In the genomic region with DNA sequence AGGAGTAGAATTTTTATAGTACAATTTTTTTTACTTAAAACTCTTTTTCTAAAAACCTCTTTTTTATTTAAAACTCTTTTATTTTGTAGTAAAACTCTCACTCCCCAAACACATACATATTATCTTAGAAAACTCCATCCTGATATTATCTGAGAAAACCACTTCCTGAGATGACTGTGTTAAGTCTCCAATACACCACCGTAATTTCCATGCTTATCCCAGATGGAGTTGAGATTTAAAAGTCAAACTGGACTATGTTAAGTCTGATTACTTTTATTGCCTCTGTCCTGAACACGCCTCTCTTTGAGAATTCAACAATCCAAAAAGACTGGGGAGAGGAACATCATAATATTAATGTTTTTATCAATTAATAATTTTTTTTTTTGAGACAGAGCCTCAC, we compare ENCODE assay signal across 28 cellular contexts. TPM values are rescaled to one million over a fixed set of nuclear protein-coding genes. Genes with fewer than 3 reads are reported as not detected.
"Had no signal": no experiment of that assay in that cellular context is flagged by ENCODE, and none has a peak within 500 bp of the region (broad histone marks: within the 10 kb centered on the region; RNA-seq: fewer than 3 reads in every experiment).

No MANE protein-coding gene starts in this region.

- H3K4me3 Mint-ChIP-seq: activated CD4-positive, alpha-beta memory T cell treated with anti-CD3 and anti-CD28 coated beads for 36 hours; activated CD4-positive, alpha-beta T cell treated with anti-CD3 and anti-CD28 coated beads, Interleukin-2, amount 10 ng/mL, durations not matched to agents 24 days and 14 days; activated T-cell treated with anti-CD3 and anti-CD28 coated beads, Interleukin-2, amount 50 U/mL, for 4 hours; activated T-helper 17 cell treated with anti-CD3 and anti-CD28 coated beads, Interleukin-2, amount 50 U/mL, for 72 hours; central memory CD8-positive, alpha-beta T cell; dendritic cell treated with granulocyte-macrophage colony-stimulating factor and Interleukin-4, amounts not matched to agents 40 ng/mL and 50 ng/mL, for 4 days; natural killer cell treated with Interleukin-12 subunit alpha and Interleukin-12 subunit beta and Interleukin-15 and Interleukin-18, amount 100 ng/mL, for 72 hours; stimulated activated naive B cell treated with anti-CD40 and anti-IgM and Interleukin-4, amounts not matched to agents 10 μg/mL and 1 μg/mL and 100 μg/mL, for 72 hours; T-helper 17 cell had no signal

- H3K27ac Mint-ChIP-seq: activated CD4-positive, alpha-beta memory T cell treated with anti-CD3 and anti-CD28 coated beads for 36 hours; activated CD4-positive, alpha-beta T cell treated with anti-CD3 and anti-CD28 coated beads, Interleukin-2, amount 10 ng/mL, durations not matched to agents 24 days and 14 days; activated T-helper 17 cell treated with anti-CD3 and anti-CD28 coated beads, Interleukin-2, amount 50 U/mL, for 72 hours; dendritic cell treated with granulocyte-macrophage colony-stimulating factor and Interleukin-4, amounts not matched to agents 40 ng/mL and 50 ng/mL, for 4 days; natural killer cell treated with Interleukin-12 subunit alpha and Interleukin-12 subunit beta and Interleukin-15 and Interleukin-18, amount 100 ng/mL, for 72 hours; stimulated activated naive B cell treated with anti-CD40 and anti-IgM and Interleukin-4, amounts not matched to agents 10 μg/mL and 1 μg/mL and 100 μg/mL, for 72 hours; T-helper 17 cell had no signal

- H3K4me1 Mint-ChIP-seq: activated CD4-positive, alpha-beta T cell treated with anti-CD3 and anti-CD28 coated beads, Interleukin-2, amount 10 ng/mL, durations not matched to agents 24 days and 14 days; activated T-helper 17 cell treated with anti-CD3 and anti-CD28 coated beads, Interleukin-2, amount 50 U/mL, for 72 hours; central memory CD8-positive, alpha-beta T cell; stimulated activated naive B cell treated with anti-CD40 and anti-IgM and Interleukin-4, amounts not matched to agents 10 μg/mL and 1 μg/mL and 100 μg/mL, for 72 hours; T-helper 17 cell had no signal

- FAIRE-seq: bronchial epithelial cell, islet of Langerhans had no signal

- H3K27me3 Mint-ChIP-seq: activated CD4-positive, alpha-beta memory T cell treated with anti-CD3 and anti-CD28 coated beads for 36 hours; activated CD4-positive, alpha-beta T cell treated with anti-CD3 and anti-CD28 coated beads, Interleukin-2, amount 10 ng/mL, durations not matched to agents 24 days and 14 days; central memory CD8-positive, alpha-beta T cell; dendritic cell treated with granulocyte-macrophage colony-stimulating factor and Interleukin-4, amounts not matched to agents 40 ng/mL and 50 ng/mL, for 4 days; natural killer cell treated with Interleukin-12 subunit alpha and Interleukin-12 subunit beta and Interleukin-15 and Interleukin-18, amount 100 ng/mL, for 72 hours; stimulated activated naive B cell treated with anti-CD40 and anti-IgM and Interleukin-4, amounts not matched to agents 10 μg/mL and 1 μg/mL and 100 μg/mL, for 72 hours; T-helper 17 cell had no signal

- DNase-seq: activated CD4-positive, alpha-beta memory T cell treated with anti-CD3 and anti-CD28 coated beads for 36 hours; activated CD4-positive, alpha-beta T cell treated with anti-CD3 and anti-CD28 coated beads, Interleukin-2, amount 10 ng/mL, durations not matched to agents 24 days and 14 days; activated CD4-positive, CD25-positive, alpha-beta regulatory T cell treated with anti-CD3 and anti-CD28 coated beads, Interleukin-2, amount 50 U/mL, for 72 hours; activated CD8-positive, alpha-beta memory T cell treated with anti-CD3 and anti-CD28 coated beads, Interleukin-2, amount 50 U/mL, for 48 hours; activated gamma-delta T cell treated with Interleukin-2 at 50 U/mL for 16 hours; activated naive CD4-positive, alpha-beta T cell treated with anti-CD3 and anti-CD28 coated beads, Interleukin-2, amount 50 U/mL, for 16 hours; activated T-cell treated with anti-CD3 and anti-CD28 coated beads, Interleukin-2, amount 50 U/mL, for 4 hours; amygdala; foreskin fibroblast; head of caudate nucleus; left lung; mesendoderm; stimulated activated CD4-positive, alpha-beta T cell treated with anti-CD3 and anti-CD28 coated beads, Interleukin-1b, Interleukin-23, amount 100 ng/mL, for 48 hours; stimulated activated CD4-positive, alpha-beta T cell treated with anti-CD3 and anti-CD28 coated beads, Interleukin-4, amount 100 ng/mL, for 4 hours; stimulated activated CD8-positive, alpha-beta memory T cell treated with anti-CD3 and anti-CD28 coated beads, Interleukin-4, amount 100 ng/mL, for 48 hours; stimulated activated naive B cell treated with anti-CD40 and anti-IgM and Interleukin-4, amounts not matched to agents 10 μg/mL and 1 μg/mL and 100 μg/mL, for 72 hours; stomach; T-helper 17 cell; thyroid gland; upper lobe of left lung had no signal

- ATAC-seq: activated T-cell treated with anti-CD3 and anti-CD28 coated beads, Interleukin-2, amount 50 U/mL, for 4 hours; activated T-helper 17 cell treated with anti-CD3 and anti-CD28 coated beads, Interleukin-2, amount 50 U/mL, for 72 hours; left lung; natural killer cell treated with Interleukin-12 subunit alpha and Interleukin-12 subunit beta and Interleukin-15 and Interleukin-18, amount 100 ng/mL, for 72 hours; stimulated activated naive B cell treated with anti-CD40 and anti-IgM and Interleukin-4, amounts not matched to agents 10 μg/mL and 1 μg/mL and 100 μg/mL, for 72 hours; T-helper 17 cell had no signal

- H3K36me3 Mint-ChIP-seq: activated CD4-positive, alpha-beta memory T cell treated with anti-CD3 and anti-CD28 coated beads for 36 hours; natural killer cell treated with Interleukin-12 subunit alpha and Interleukin-12 subunit beta and Interleukin-15 and Interleukin-18, amount 100 ng/mL, for 72 hours; stimulated activated naive B cell treated with anti-CD40 and anti-IgM and Interleukin-4, amounts not matched to agents 10 μg/mL and 1 μg/mL and 100 μg/mL, for 72 hours had no signal

- H3K9me3 Mint-ChIP-seq: activated CD4-positive, alpha-beta memory T cell treated with anti-CD3 and anti-CD28 coated beads for 36 hours; activated CD4-positive, alpha-beta T cell treated with anti-CD3 and anti-CD28 coated beads, Interleukin-2, amount 10 ng/mL, durations not matched to agents 24 days and 14 days; activated T-cell treated with anti-CD3 and anti-CD28 coated beads, Interleukin-2, amount 50 U/mL, for 4 hours; central memory CD8-positive, alpha-beta T cell; dendritic cell treated with granulocyte-macrophage colony-stimulating factor and Interleukin-4, amounts not matched to agents 40 ng/mL and 50 ng/mL, for 4 days; natural killer cell treated with Interleukin-12 subunit alpha and Interleukin-12 subunit beta and Interleukin-15 and Interleukin-18, amount 100 ng/mL, for 72 hours; stimulated activated naive B cell treated with anti-CD40 and anti-IgM and Interleukin-4, amounts not matched to agents 10 μg/mL and 1 μg/mL and 100 μg/mL, for 72 hours had no signal

RNA-seq across cellular contexts. Expression of a gene that starts 3.7 kb away (rescaled TPM):
- total RNA-seq: activated CD4-positive, alpha-beta memory T cell treated with anti-CD3 and anti-CD28 coated beads for 36 hours; activated CD4-positive, alpha-beta T cell treated with anti-CD3 and anti-CD28 coated beads, Interleukin-2, amount 10 ng/mL, durations not matched to agents 24 days and 14 days; activated CD8-positive, alpha-beta memory T cell treated with anti-CD3 and anti-CD28 coated beads for 36 hours; activated T-cell treated with anti-CD3 and anti-CD28 coated beads, Interleukin-2, amount 50 U/mL, for 4 hours; activated T-helper 17 cell treated with anti-CD3 and anti-CD28 coated beads, Interleukin-2, amount 50 U/mL, for 72 hours; mononuclear cell; natural killer cell treated with Interleukin-12 subunit alpha and Interleukin-12 subunit beta and Interleukin-15 and Interleukin-18, amount 100 ng/mL, for 72 hours; T-helper 17 cell had no signal
